ENCODE assay signal across 8 cellular contexts in genomic region chr7:66877577-66878300, GRCh38. TPM values are rescaled to one million over a fixed set of nuclear protein-coding genes. Genes with fewer than 3 reads are reported as not detected.
A peak's percentile ranks its signal among the peaks of the same experiment; 100 is the strongest.
DNase-seq lines count a peak whose midpoint lies in the region; ATAC-seq and TF ChIP-seq lines count a peak whose summit lies in the region.

No MANE protein-coding gene starts in this region.

- no peaks in the 10 kb centered on the region for H4K20me1 ChIP-seq in PC-9 (ENCODE audit: insufficient read depth)

- H3K9me3 ChIP-seq in HAP-1 = no peaks in the 10 kb centered on the region
- no peaks in the 10 kb centered on the region for H3K9me3 ChIP-seq in PC-9 (ENCODE audit: insufficient read depth, low read depth)

- H3K4me1 ChIP-seq in HAP-1 (no peaks in the 10 kb centered on the region; the same call in 1 of the 2 replicates), PC-9 (replicated peaks; ENCODE audit: insufficient read depth) (no peaks in the 10 kb centered on the region)

- TF ChIP-seq CTCF in fibroblast of villous mesenchyme (IDR thresholded peaks at IDR 0.05; ENCODE audit: insufficient read depth, low read depth, low read length) (no peak), PC-9 (conservative IDR thresholded peaks at IDR 0.05) (no peak)

- H2AFZ ChIP-seq in PC-9 = no peak overlapping the region

- DNase-seq in LHCN-M2 (ENCODE audit: low read depth) (peak; percentile 27), fibroblast of villous mesenchyme (ENCODE audit: low read depth) (peak; percentile 31), HAP-1 (ENCODE audit: low spot score in 2 of 2) (no peak), activated gamma-delta T cell treated with Interleukin-2 at 50 U/mL for 16 hours (no peak), PC-9 (no peak)
- no peak for DNase-seq in activated naive CD4-positive, alpha-beta T cell treated with anti-CD3 and anti-CD28 coated beads, Interleukin-2, amount 50 U/mL, for 72 hours (ENCODE audit: low spot score in 2 of 2)

- H3K4me2 ChIP-seq in PC-9 = no peak overlapping the region

- no peaks in the 10 kb centered on the region for H3K36me3 Mint-ChIP-seq in activated naive CD4-positive, alpha-beta T cell treated with anti-CD3 and anti-CD28 coated beads, Interleukin-2, amount 50 U/mL, for 72 hours

- ATAC-seq in GM18870 (IDR thresholded peaks at IDR 0.05; ENCODE audit: unreplicated experiment) = peak; percentile 95
- peak; percentile 83 for ATAC-seq in HG02571 (IDR thresholded peaks at IDR 0.05; ENCODE audit: unreplicated experiment)
- no peak for ATAC-seq in activated naive CD4-positive, alpha-beta T cell treated with anti-CD3 and anti-CD28 coated beads, Interleukin-2, amount 50 U/mL, for 72 hours

- H3K27ac ChIP-seq in PC-9 = no peak overlapping the region

- H3K27me3 ChIP-seq in HAP-1 (ENCODE audit: low read depth) = no peaks in the 10 kb centered on the region
- H3K27me3 ChIP-seq in PC-9 (ENCODE audit: insufficient read depth, low read depth) = no peaks in the 10 kb centered on the region

- POLR2A ChIA-PET in PC-9 (lab: Charles Lee; ENCODE audit: unreplicated experiment) = no interaction called here

- intact Hi-C loops in PC-9 (cut with micrococcal nuclease; ENCODE audit: unreplicated experiment) = no loop called here

- H3K27ac Mint-ChIP-seq in activated naive CD4-positive, alpha-beta T cell treated with anti-CD3 and anti-CD28 coated beads, Interleukin-2, amount 50 U/mL, for 72 hours = peak overlapping the region in 1 of 2 donors; percentile 1

- H3K4me3 ChIP-seq in fibroblast of villous mesenchyme (ENCODE audit: low read depth, low read length) = no peak overlapping the region
- no peak overlapping the region for H3K4me3 ChIP-seq in HAP-1
- H3K4me3 ChIP-seq in PC-9 = no peak overlapping the region

- H3F3A ChIP-seq in PC-9 (ENCODE audit: insufficient read depth, low read depth) = no peaks in the 10 kb centered on the region

- H3K9me3 Mint-ChIP-seq in activated naive CD4-positive, alpha-beta T cell treated with anti-CD3 and anti-CD28 coated beads, Interleukin-2, amount 50 U/mL, for 72 hours = no peaks in the 10 kb centered on the region

- no peaks in the 10 kb centered on the region for H3K79me2 ChIP-seq in PC-9 (ENCODE audit: low read depth)

- in situ Hi-C loops in HAP-1 (cut with MboI; ENCODE audit: low sequenced_read_pairs) = no loop called here

- CTCF ChIA-PET in PC-9 (lab: Charles Lee) = no interaction called here

- no TSS peak for BruUV-seq in PC-9 (replicated peaks; lab: Mats Ljungman, UMichigan)

- H3K9me2 ChIP-seq in PC-9 (ENCODE audit: insufficient read depth) = no peaks in the 10 kb centered on the region

- H3K36me3 ChIP-seq in HAP-1 (replicated peaks) (peaks cover 27% of the 10 kb centered on the region), PC-9 (ENCODE audit: low read depth) (no peaks in the 10 kb centered on the region)

RNA-seq across cellular contexts. Expression of gene TMEM248, which starts 43.3 kb away (rescaled TPM):
- total RNA-seq in LHCN-M2 (2014; rRNA removed) = 153 and 170 TPM in 2 replicates
- 62.2 TPM for polyA plus RNA-seq in LHCN-M2 (2012)
- total RNA-seq in fibroblast of villous mesenchyme = 78.9 and 123 TPM in 2 replicates
- total RNA-seq in PC-9 (2021) = 83.6 and 84.3 TPM in 2 replicates
- total RNA-seq in activated naive CD4-positive, alpha-beta T cell treated with anti-CD3 and anti-CD28 coated beads, Interleukin-2, amount 50 U/mL, for 72 hours = 10 to 100 TPM; 67.4 to 81.1 TPM

Comparison
In these comparisons a context has a peak if more than half of its experiments do, and no peak if none do; other contexts are left out.
1. ATAC-seq: peak in GM18870 (single experiment) and HG02571 (single experiment); none in activated naive CD4-positive, alpha-beta T cell treated with anti-CD3 and anti-CD28 coated beads, Interleukin-2, amount 50 U/mL, for 72 hours (0 of 2).
2. DNase-seq: peak in LHCN-M2 (single experiment) and fibroblast of villous mesenchyme (single experiment); none in HAP-1 (0 of 2), activated gamma-delta T cell treated with Interleukin-2 at 50 U/mL for 16 hours (single experiment), PC-9 (0 of 2) and activated naive CD4-positive, alpha-beta T cell treated with anti-CD3 and anti-CD28 coated beads, Interleukin-2, amount 50 U/mL, for 72 hours (0 of 2).